ENCODE assay signal across 21 cellular contexts in the genomic region with DNA sequence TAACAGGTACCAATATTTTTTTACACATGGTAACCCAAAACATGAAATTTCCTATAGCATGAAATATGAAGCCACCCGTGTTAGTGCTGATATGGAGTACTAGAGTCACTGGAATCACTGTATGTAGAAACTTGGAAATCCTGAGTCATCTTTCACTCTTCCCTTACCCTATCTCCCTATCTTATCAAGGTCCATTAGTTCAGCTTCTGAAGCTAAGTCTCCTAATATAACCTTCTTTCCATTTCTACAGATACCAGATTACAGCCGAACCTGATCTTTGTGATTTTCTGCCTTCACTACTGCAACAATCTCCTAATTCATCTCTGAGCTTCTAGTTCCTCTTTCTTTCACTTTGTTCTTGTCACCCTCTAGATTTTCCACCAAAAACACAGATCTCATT. TPM values are rescaled to one million over a fixed set of nuclear protein-coding genes. Genes with fewer than 3 reads are reported as not detected.
DNase-seq lines count a peak whose midpoint lies in the region; ATAC-seq and TF ChIP-seq lines count a peak whose summit lies in the region.
"Had no signal": no experiment of that assay in that cellular context is flagged by ENCODE, and none has a peak within 500 bp of the region (broad histone marks: within the 10 kb centered on the region; RNA-seq: fewer than 3 reads in every experiment).

No MANE protein-coding gene starts in this region.

- H3K4me2 ChIP-seq in BLaER1 (peak overlapping the region; percentile 7; the same call in 1 of the 2 replicates), Loucy (ENCODE audit: low read depth, low read length, poor library complexity, severe bottlenecking) (no peak overlapping the region), OCI-LY7 (ENCODE audit: low read length) (no peak overlapping the region)
- H3K4me2 ChIP-seq: KMS-11, PC-9, SK-N-SH had no signal

- no TSS peak for BruUV-seq in OCI-LY7 (replicated peaks; lab: Mats Ljungman, UMichigan)

- TF ChIP-seq CTCF in Loucy (conservative IDR thresholded peaks at IDR 0.05; ENCODE audit: low read length), result no peak
- TF ChIP-seq CTCF in OCI-LY7 (conservative IDR thresholded peaks at IDR 0.05; ENCODE audit: low read length), result no peak
- TF ChIP-seq CTCF in tibial nerve (IDR thresholded peaks at IDR 0.05), result no peak

- ATAC-seq in left lobe of liver (peak; percentile 22), HG03571 (IDR thresholded peaks at IDR 0.05; ENCODE audit: unreplicated experiment) (no peak)

- H4K20me1 ChIP-seq in BLaER1, result no peaks in the 10 kb centered on the region
- H4K20me1 ChIP-seq in Loucy (ENCODE audit: insufficient read depth, low read length, poor library complexity, severe bottlenecking), result no peaks in the 10 kb centered on the region
- no peaks in the 10 kb centered on the region for H4K20me1 ChIP-seq in OCI-LY7 (ENCODE audit: insufficient read depth, low read length)

- DNase-seq in adipocyte (ENCODE audit: low read depth) (peak; percentile 9), left lobe of liver (ENCODE audit: low spot score) (no peak), OCI-LY7 (ENCODE audit: low spot score) (no peak), tibial nerve (ENCODE audit: low spot score in 2 of 2) (no peak), NCI-H510A (lab: John Stamatoyannopoulos, UW) (no peak)
- DNase-seq: AML-193; Calu3; CD4-positive, CD25-positive, alpha-beta regulatory T cell; DND-41; GOT3; MM.1S; NCI-H1436 treated with DMSO at 0.1 percent for 48 hours; NCI-H2081; NCI-H2227 treated with DMSO at 0.1 percent for 48 hours; NCI-H526 treated with DMSO at 0.1 percent for 48 hours; PC-9; SK-N-SH had no signal

- H3K79me2 ChIP-seq in Loucy (ENCODE audit: insufficient read depth, low read length) (no peaks in the 10 kb centered on the region), OCI-LY7 (ENCODE audit: insufficient read depth, low read depth, low read length) (no peaks in the 10 kb centered on the region)

- TF ChIP-seq EP300 in tibial nerve (IDR thresholded peaks at IDR 0.05), result no peak

- no peaks in the 10 kb centered on the region for H3K36me3 ChIP-seq in BLaER1
- H3K36me3 ChIP-seq in Loucy (ENCODE audit: insufficient read depth, low read length), result no peaks in the 10 kb centered on the region
- peaks cover 23% of the 10 kb centered on the region for H3K36me3 ChIP-seq in adipocyte (ENCODE audit: control insufficient read depth, insufficient read depth, low read length, severe bottlenecking)
- H3K36me3 ChIP-seq in OCI-LY7 (ENCODE audit: insufficient read depth, low read length), result no peaks in the 10 kb centered on the region
- H3K36me3 ChIP-seq in tibial nerve, result peaks cover 0 to 71% (median 0%) of the 10 kb centered on the region in 3 donors

- no peaks in the 10 kb centered on the region for H3K9me3 ChIP-seq in BLaER1
- no peaks in the 10 kb centered on the region for H3K9me3 ChIP-seq in Loucy (ENCODE audit: insufficient read depth, low read depth, low read length)
- H3K9me3 ChIP-seq in adipocyte (ENCODE audit: control insufficient read depth, low read length), result no peaks in the 10 kb centered on the region
- no peaks in the 10 kb centered on the region for H3K9me3 ChIP-seq in OCI-LY7 (ENCODE audit: low read length)
- no peaks in the 10 kb centered on the region for H3K9me3 ChIP-seq in tibial nerve
- H3K9me3 ChIP-seq: SK-N-SH had no signal

- WGBS in tibial nerve, 2 donors, result 73 to 80% methylated on average over 2 of the region's 2 CpGs

- H3K27ac ChIP-seq in BLaER1, result no peak overlapping the region
- H3K27ac ChIP-seq in OCI-LY7 (ENCODE audit: low read depth, low read length, poor library complexity, severe bottlenecking), result no peak overlapping the region
- no peak overlapping the region for H3K27ac ChIP-seq in tibial nerve
- H3K27ac ChIP-seq: KMS-11, PC-9 had no signal

- 0 out of 2 replicates have a peak overlapping the region, but pooled peaks have one; percentile 18 for H2AFZ ChIP-seq in Loucy (ENCODE audit: low read length)
- no peak overlapping the region for H2AFZ ChIP-seq in OCI-LY7 (ENCODE audit: low read length)
- H2AFZ ChIP-seq: PC-9 had no signal

- intact Hi-C loops in OCI-LY7 (cut with micrococcal nuclease; ENCODE audit: unreplicated experiment), result no loop called here

- POLR2A ChIA-PET in OCI-LY7 (lab: Charles Lee), result no interaction called here

- CTCF ChIA-PET in OCI-LY7 (lab: Charles Lee; ENCODE audit: unreplicated experiment), result no interaction called here

- H3K9ac ChIP-seq in BLaER1 (no peak overlapping the region), Loucy (ENCODE audit: low read depth, low read length, poor library complexity, severe bottlenecking) (no peak overlapping the region), adipocyte (ENCODE audit: low read length) (no peak overlapping the region)
- H3K9ac ChIP-seq: KMS-11, SK-N-SH had no signal

- H3F3A ChIP-seq in Loucy (ENCODE audit: low read depth), result no peaks in the 10 kb centered on the region

- TF ChIP-seq POLR2A in tibial nerve (IDR thresholded peaks at IDR 0.05), result no peak

- H3K27me3 ChIP-seq in BLaER1 (no peaks in the 10 kb centered on the region), Loucy (ENCODE audit: insufficient read depth, low read length, poor library complexity, severe bottlenecking) (no peaks in the 10 kb centered on the region), adipocyte (replicated peaks; ENCODE audit: control insufficient read depth, insufficient read depth, low read length) (no peaks in the 10 kb centered on the region), tibial nerve (no peaks in the 10 kb centered on the region)

- H3K9me2 ChIP-seq in Loucy (replicated peaks; ENCODE audit: low read depth, low read length) (no peaks in the 10 kb centered on the region), OCI-LY7 (ENCODE audit: insufficient read depth, low read length) (no peaks in the 10 kb centered on the region)
- H3K9me2 ChIP-seq: SK-N-SH had no signal

- H3K4me1 ChIP-seq in BLaER1, result peaks cover 10% of the 10 kb centered on the region
- no peaks in the 10 kb centered on the region for H3K4me1 ChIP-seq in Loucy (ENCODE audit: insufficient read depth, low read length, poor library complexity, severe bottlenecking)
- peaks cover 11% of the 10 kb centered on the region for H3K4me1 ChIP-seq in adipocyte (ENCODE audit: control insufficient read depth, insufficient read depth, low read length)
- H3K4me1 ChIP-seq in OCI-LY7 (ENCODE audit: insufficient read depth, low read length, poor library complexity, severe bottlenecking), result no peaks in the 10 kb centered on the region
- no peaks in the 10 kb centered on the region for H3K4me1 ChIP-seq in tibial nerve

- H3K4me3 ChIP-seq in BLaER1, result no peak overlapping the region
- H3K4me3 ChIP-seq in Loucy (ENCODE audit: low read length, poor library complexity, severe bottlenecking), result no peak overlapping the region
- H3K4me3 ChIP-seq in adipocyte (ENCODE audit: low read length), result no peak overlapping the region
- no peak overlapping the region for H3K4me3 ChIP-seq in OCI-LY7 (ENCODE audit: low read depth, low read length, poor library complexity, severe bottlenecking)
- H3K4me3 ChIP-seq in tibial nerve, result no peak overlapping the region
- H3K4me3 ChIP-seq: PC-9 had no signal

RNA-seq across cellular contexts. Expression of gene SEPTIN10, which starts 59.0 kb away (rescaled TPM):
- total RNA-seq in left lobe of liver (36.3 TPM), OCI-LY7 (2022) (not detected in 2 replicates), tibial nerve (100 to 1,000 TPM; 104 to 160 (median 118) TPM)
- not detected in 2 replicates for total RNA-seq in OCI-LY7 (2014; rRNA removed; shearing (Covaris generic))

RNA-seq across cellular contexts. Expression of gene SOWAHC, which starts 59.4 kb away (rescaled TPM):
- total RNA-seq in left lobe of liver, result 21.3 TPM
- total RNA-seq in OCI-LY7 (2014; rRNA removed; shearing (Covaris generic)), result not detected in 2 replicates
- not detected in 2 replicates for total RNA-seq in OCI-LY7 (2022)
- 10 to 100 TPM; 24.5 to 26.9 (median 25.1) TPM for total RNA-seq in tibial nerve

Comparison
In these comparisons a context has a peak if more than half of its experiments do, and no peak if none do; other contexts are left out.
1. RNA of gene SEPTIN10, which starts 59.0 kb away (total RNA-seq): 104 to 160 TPM in tibial nerve and 36.3 TPM in left lobe of liver (single experiment); not detected in OCI-LY7; every median in the first group is over 10 times any median in the second.
2. RNA of gene SOWAHC, which starts 59.4 kb away (total RNA-seq): 24.5 to 26.9 TPM in tibial nerve and 21.3 TPM in left lobe of liver (single experiment); not detected in OCI-LY7; every median in the first group is over 10 times any median in the second.